ENCODE assay signal across 1 cellular context in the genomic region with DNA sequence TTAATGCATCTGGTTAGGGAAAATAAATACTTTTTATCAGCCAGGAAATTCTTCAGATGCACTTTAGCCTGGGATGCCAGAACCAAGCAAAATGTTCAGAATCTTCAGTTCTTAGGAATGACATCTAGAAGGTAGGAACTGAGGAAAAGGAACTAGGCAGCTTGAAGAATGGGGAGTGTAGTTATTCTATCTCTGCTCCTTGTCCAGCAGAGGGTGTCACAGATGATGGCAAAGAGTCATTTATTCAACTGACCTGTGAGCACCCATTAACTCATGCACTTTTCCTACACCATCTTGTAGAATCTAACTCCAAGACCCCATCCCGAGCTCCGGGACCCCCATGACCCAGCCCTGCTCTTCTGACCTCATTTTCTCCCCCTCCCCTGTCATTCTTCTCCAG.
TF ChIP-seq lines count a peak whose summit lies in the region.

No MANE protein-coding gene starts in this region.

TF ChIP-seq in K562, 482 proteins besides CTCF, POLR2A, EP300 and RAD21 (continued from another document):
- TF ChIP-seq, protein P1, sequence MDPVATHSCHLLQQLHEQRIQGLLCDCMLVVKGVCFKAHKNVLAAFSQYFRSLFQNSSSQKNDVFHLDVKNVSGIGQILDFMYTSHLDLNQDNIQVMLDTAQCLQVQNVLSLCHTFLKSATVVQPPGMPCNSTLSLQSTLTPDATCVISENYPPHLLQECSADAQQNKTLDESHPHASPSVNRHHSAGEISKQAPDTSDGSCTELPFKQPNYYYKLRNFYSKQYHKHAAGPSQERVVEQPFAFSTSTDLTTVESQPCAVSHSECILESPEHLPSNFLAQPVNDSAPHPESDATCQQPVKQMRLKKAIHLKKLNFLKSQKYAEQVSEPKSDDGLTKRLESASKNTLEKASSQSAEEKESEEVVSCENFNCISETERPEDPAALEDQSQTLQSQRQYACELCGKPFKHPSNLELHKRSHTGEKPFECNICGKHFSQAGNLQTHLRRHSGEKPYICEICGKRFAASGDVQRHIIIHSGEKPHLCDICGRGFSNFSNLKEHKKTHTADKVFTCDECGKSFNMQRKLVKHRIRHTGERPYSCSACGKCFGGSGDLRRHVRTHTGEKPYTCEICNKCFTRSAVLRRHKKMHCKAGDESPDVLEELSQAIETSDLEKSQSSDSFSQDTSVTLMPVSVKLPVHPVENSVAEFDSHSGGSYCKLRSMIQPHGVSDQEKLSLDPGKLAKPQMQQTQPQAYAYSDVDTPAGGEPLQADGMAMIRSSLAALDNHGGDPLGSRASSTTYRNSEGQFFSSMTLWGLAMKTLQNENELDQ (CRISPR knock-in tag; IDR thresholded peaks at IDR 0.05; ENCODE audit: borderline replicate concordance) = no peak
- TF ChIP-seq, protein P2, sequence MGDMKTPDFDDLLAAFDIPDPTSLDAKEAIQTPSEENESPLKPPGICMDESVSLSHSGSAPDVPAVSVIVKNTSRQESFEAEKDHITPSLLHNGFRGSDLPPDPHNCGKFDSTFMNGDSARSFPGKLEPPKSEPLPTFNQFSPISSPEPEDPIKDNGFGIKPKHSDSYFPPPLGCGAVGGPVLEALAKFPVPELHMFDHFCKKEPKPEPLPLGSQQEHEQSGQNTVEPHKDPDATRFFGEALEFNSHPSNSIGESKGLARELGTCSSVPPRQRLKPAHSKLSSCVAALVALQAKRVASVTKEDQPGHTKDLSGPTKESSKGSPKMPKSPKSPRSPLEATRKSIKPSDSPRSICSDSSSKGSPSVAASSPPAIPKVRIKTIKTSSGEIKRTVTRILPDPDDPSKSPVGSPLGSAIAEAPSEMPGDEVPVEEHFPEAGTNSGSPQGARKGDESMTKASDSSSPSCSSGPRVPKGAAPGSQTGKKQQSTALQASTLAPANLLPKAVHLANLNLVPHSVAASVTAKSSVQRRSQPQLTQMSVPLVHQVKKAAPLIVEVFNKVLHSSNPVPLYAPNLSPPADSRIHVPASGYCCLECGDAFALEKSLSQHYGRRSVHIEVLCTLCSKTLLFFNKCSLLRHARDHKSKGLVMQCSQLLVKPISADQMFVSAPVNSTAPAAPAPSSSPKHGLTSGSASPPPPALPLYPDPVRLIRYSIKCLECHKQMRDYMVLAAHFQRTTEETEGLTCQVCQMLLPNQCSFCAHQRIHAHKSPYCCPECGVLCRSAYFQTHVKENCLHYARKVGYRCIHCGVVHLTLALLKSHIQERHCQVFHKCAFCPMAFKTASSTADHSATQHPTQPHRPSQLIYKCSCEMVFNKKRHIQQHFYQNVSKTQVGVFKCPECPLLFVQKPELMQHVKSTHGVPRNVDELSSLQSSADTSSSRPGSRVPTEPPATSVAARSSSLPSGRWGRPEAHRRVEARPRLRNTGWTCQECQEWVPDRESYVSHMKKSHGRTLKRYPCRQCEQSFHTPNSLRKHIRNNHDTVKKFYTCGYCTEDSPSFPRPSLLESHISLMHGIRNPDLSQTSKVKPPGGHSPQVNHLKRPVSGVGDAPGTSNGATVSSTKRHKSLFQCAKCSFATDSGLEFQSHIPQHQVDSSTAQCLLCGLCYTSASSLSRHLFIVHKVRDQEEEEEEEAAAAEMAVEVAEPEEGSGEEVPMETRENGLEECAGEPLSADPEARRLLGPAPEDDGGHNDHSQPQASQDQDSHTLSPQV (IDR thresholded peaks at IDR 0.05) = no peak
- TF ChIP-seq ZSCAN32 (CRISPR knock-in tag; IDR thresholded peaks at IDR 0.05) = no peak
- no peak for TF ChIP-seq ZNF146 (CRISPR knock-in tag; IDR thresholded peaks at IDR 0.05; ENCODE audit: unreplicated experiment)
- no peak for TF ChIP-seq ZNF217 (CRISPR knock-in tag; IDR thresholded peaks at IDR 0.05)
TF ChIP-seq in K562: peak in this region for 0.
